In the genomic region with DNA sequence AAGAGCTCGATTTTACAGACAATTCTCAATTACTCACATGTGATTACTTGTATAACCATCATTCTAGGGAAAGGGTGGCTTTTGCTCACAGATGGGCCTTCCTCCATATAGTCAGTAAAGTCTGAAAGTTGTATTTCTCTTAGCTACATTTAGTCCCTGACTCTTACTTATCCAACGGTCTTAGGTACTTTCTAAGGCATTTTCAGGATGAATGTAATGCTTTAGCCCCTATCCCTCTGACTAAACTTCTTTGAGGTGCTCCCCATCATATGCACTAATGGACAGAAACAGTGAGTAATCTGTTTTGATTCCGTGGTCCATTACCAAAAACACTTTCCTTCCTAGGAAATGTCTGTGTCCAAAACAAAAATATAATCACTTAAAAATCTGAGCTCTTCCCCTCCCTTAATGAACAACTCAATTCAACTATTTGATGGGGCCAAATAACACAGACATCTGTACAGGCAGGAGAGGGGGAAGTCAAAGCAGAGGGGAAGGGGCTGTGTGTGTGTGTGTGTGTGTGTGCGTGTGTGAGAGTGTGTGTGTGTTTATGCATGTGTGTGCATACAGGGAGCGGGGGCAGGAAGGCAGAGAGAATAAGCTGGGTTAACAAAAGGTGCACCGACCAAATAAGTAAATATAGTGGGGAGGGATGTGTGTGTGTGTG, we compare ENCODE assay signal across 16 cellular contexts.
DNase-seq lines count a peak whose midpoint lies in the region; ATAC-seq and TF ChIP-seq lines count a peak whose summit lies in the region.
"Had no signal": no experiment of that assay in that cellular context is flagged by ENCODE, and none has a peak within 500 bp of the region (broad histone marks: within the 10 kb centered on the region; RNA-seq: fewer than 3 reads in every experiment).

No MANE protein-coding gene starts in this region.

- H3K79me1 ChIP-seq in mesenchymal stem cell (replicated peaks; ENCODE audit: low read length, poor library complexity, severe bottlenecking), result peaks cover 15% of the 10 kb centered on the region

- peak overlapping the region; percentile 6 for H3K27ac Mint-ChIP-seq in activated T-cell treated with anti-CD3 and anti-CD28 coated beads, Interleukin-2, amount 50 U/mL, for 24 hours
- H3K27ac Mint-ChIP-seq in activated T-helper 17 cell treated with anti-CD3 and anti-CD28 coated beads, Interleukin-2, amount 50 U/mL, for 72 hours, result peak overlapping the region; percentile 70

- H3K27ac ChIP-seq in HEK293 (ENCODE audit: extremely low read depth, low read depth, low read length), result no peak overlapping the region
- H3K27ac ChIP-seq in mesenchymal stem cell (ENCODE audit: low read length, poor library complexity, severe bottlenecking), result no peak overlapping the region

- H3K27me3 Mint-ChIP-seq in activated T-cell treated with anti-CD3 and anti-CD28 coated beads, Interleukin-2, amount 50 U/mL, for 24 hours, result no peaks in the 10 kb centered on the region
- H3K27me3 Mint-ChIP-seq in activated T-helper 17 cell treated with anti-CD3 and anti-CD28 coated beads, Interleukin-2, amount 50 U/mL, for 72 hours, result no peaks in the 10 kb centered on the region

- no peak overlapping the region for H3K9ac ChIP-seq in mesenchymal stem cell (ENCODE audit: low read length)

- H3K4me1 ChIP-seq in HEK293 (ENCODE audit: control insufficient read depth, insufficient read depth, low read length), result 0 out of 2 replicates have a peak, but pooled peaks cover 3% of the 10 kb centered on the region
- peaks cover 3% of the 10 kb centered on the region for H3K4me1 ChIP-seq in mesenchymal stem cell (ENCODE audit: control insufficient read depth, insufficient read depth, low read depth, low read length)

- H2BK120ac ChIP-seq in mesenchymal stem cell (ENCODE audit: low read depth, low read length), result no peak overlapping the region

- 80% methylated on average over 5 of the region's 6 CpGs for WGBS in mesenchymal stem cell

- no peaks in the 10 kb centered on the region for H3K27me3 ChIP-seq in mesenchymal stem cell (ENCODE audit: control insufficient read depth in 1 of 2, insufficient read depth in 1 of 2, low read length in 2 of 2)

- no peak for TF ChIP-seq CTCF in HEK293 (tag by site-specific recombination; IDR thresholded peaks at IDR 0.05)

- ATAC-seq in activated T-helper 17 cell treated with anti-CD3 and anti-CD28 coated beads, Interleukin-2, amount 50 U/mL, for 72 hours (replicated peaks), result peak; percentile 89
- no peak for ATAC-seq in HG02642 (IDR thresholded peaks at IDR 0.05; ENCODE audit: poor library complexity, unreplicated experiment)

- H3K36me3 ChIP-seq in HEK293 (ENCODE audit: control insufficient read depth in 2 of 2, insufficient read depth in 1 of 2, low read length in 2 of 2) (peaks cover 3 to 44% of the 10 kb centered on the region in 2 experiments; a peak in 2 of 3 replicates), mesenchymal stem cell (ENCODE audit: control insufficient read depth in 1 of 2, insufficient read depth in 2 of 2, low read depth in 1 of 2, low read length in 2 of 2) (peaks cover 6 to 74% of the 10 kb centered on the region in 2 experiments)

- no peak overlapping the region for H2AK5ac ChIP-seq in mesenchymal stem cell (ENCODE audit: low read length, severe bottlenecking)

- peak overlapping the region in 1 of 2 experiments; percentile 12 for H3K18ac ChIP-seq in mesenchymal stem cell (ENCODE audit: low read depth in 1 of 2, low read length in 2 of 2)

- no peak overlapping the region for H4K8ac ChIP-seq in mesenchymal stem cell (ENCODE audit: low read length)

- peaks cover 82% of the 10 kb centered on the region for H3K36me3 Mint-ChIP-seq in activated T-cell treated with anti-CD3 and anti-CD28 coated beads, Interleukin-2, amount 50 U/mL, for 24 hours (ENCODE audit: low read depth)
- H3K36me3 Mint-ChIP-seq in activated T-helper 17 cell treated with anti-CD3 and anti-CD28 coated beads, Interleukin-2, amount 50 U/mL, for 72 hours (ENCODE audit: low read depth), result peaks cover 91% of the 10 kb centered on the region

- H3K4me1 Mint-ChIP-seq in activated T-cell treated with anti-CD3 and anti-CD28 coated beads, Interleukin-2, amount 50 U/mL, for 24 hours (ENCODE audit: low read depth), result peaks cover 16% of the 10 kb centered on the region
- H3K4me1 Mint-ChIP-seq in activated T-helper 17 cell treated with anti-CD3 and anti-CD28 coated beads, Interleukin-2, amount 50 U/mL, for 72 hours, result peaks cover 18% of the 10 kb centered on the region
- H3K4me1 Mint-ChIP-seq: CD14-positive monocyte had no signal

- H2BK15ac ChIP-seq in mesenchymal stem cell (ENCODE audit: low read depth, poor library complexity, severe bottlenecking), result no peak overlapping the region

- no peaks in the 10 kb centered on the region for H3K9me3 Mint-ChIP-seq in activated T-cell treated with anti-CD3 and anti-CD28 coated beads, Interleukin-2, amount 50 U/mL, for 24 hours
- no peaks in the 10 kb centered on the region for H3K9me3 Mint-ChIP-seq in activated T-helper 17 cell treated with anti-CD3 and anti-CD28 coated beads, Interleukin-2, amount 50 U/mL, for 72 hours
- H3K9me3 Mint-ChIP-seq: CD14-positive monocyte had no signal

- H2BK5ac ChIP-seq in mesenchymal stem cell (ENCODE audit: low read depth, low read length, poor library complexity, severe bottlenecking), result no peak overlapping the region

- H2BK12ac ChIP-seq in mesenchymal stem cell (ENCODE audit: low read length in 2 of 2), result no peak overlapping the region

- CTCF ChIA-PET in HEK293 (lab: Yijun Ruan, JAX), result no interaction called here

- no peak for DNase-seq in activated T-cell treated with anti-CD3 and anti-CD28 coated beads, Interleukin-2, amount 50 U/mL, for 24 hours
- DNase-seq in activated T-cell treated with anti-CD3 and anti-CD28 coated beads, Interleukin-2, amount 50 U/mL, for 48 hours, result no peak
- peak; percentile 23 for DNase-seq in mesenchymal stem cell
- no peak for DNase-seq in erythroblast (lab: John Stamatoyannopoulos, UW)
- no peak for DNase-seq in putamen (ENCODE audit: low spot score)
- DNase-seq: COR-L47, DMS53, HCEC 1CT, NCI-H1048, NCI-H146, NCI-H2227 treated with DMSO at 0.1 percent for 48 hours, NCI-H524 treated with DMSO at 0.1 percent for 48 hours had no signal

- POLR2A ChIA-PET in HEK293 (lab: Yijun Ruan, JAX), result no interaction called here

- H3K4me3 ChIP-seq in HEK293 (ENCODE audit: low read depth, low read length), result no peak overlapping the region
- no peak overlapping the region for H3K4me3 ChIP-seq in mesenchymal stem cell (ENCODE audit: insufficient read depth in 1 of 2, low read depth in 1 of 2, low read length in 2 of 2)

- no peaks in the 10 kb centered on the region for H3K9me3 ChIP-seq in HEK293 (ENCODE audit: control insufficient read depth, insufficient read depth, low read depth, low read length)
- H3K9me3 ChIP-seq in mesenchymal stem cell (ENCODE audit: control insufficient read depth, low read length), result no peaks in the 10 kb centered on the region

- TF ChIP-seq POLR2A in erythroblast (IDR thresholded peaks at IDR 0.05; ENCODE audit: low read length), result no peak

- no peak overlapping the region for H3K14ac ChIP-seq in mesenchymal stem cell (ENCODE audit: low read length in 2 of 2)

- H3K4ac ChIP-seq in mesenchymal stem cell (ENCODE audit: low read depth in 1 of 2, low read length in 2 of 2), result no peak overlapping the region

- no peak overlapping the region for H3K4me2 ChIP-seq in mesenchymal stem cell (ENCODE audit: low read length, poor library complexity, severe bottlenecking)

- no peak overlapping the region for H3K23ac ChIP-seq in mesenchymal stem cell (ENCODE audit: low read length in 2 of 2)

- no peak overlapping the region for H4K91ac ChIP-seq in mesenchymal stem cell (ENCODE audit: low read length)

- no peak overlapping the region for H3K4me3 Mint-ChIP-seq in activated T-cell treated with anti-CD3 and anti-CD28 coated beads, Interleukin-2, amount 50 U/mL, for 24 hours
- H3K4me3 Mint-ChIP-seq in activated T-helper 17 cell treated with anti-CD3 and anti-CD28 coated beads, Interleukin-2, amount 50 U/mL, for 72 hours, result no peak overlapping the region
- H3K4me3 Mint-ChIP-seq: CD14-positive monocyte had no signal

- H2AFZ ChIP-seq in mesenchymal stem cell (ENCODE audit: low read depth, low read length), result no peak overlapping the region

TF ChIP-seq in HEK293, 187 proteins besides CTCF, POLR2A, EP300 and RAD21:
- TF ChIP-seq, protein P1, sequence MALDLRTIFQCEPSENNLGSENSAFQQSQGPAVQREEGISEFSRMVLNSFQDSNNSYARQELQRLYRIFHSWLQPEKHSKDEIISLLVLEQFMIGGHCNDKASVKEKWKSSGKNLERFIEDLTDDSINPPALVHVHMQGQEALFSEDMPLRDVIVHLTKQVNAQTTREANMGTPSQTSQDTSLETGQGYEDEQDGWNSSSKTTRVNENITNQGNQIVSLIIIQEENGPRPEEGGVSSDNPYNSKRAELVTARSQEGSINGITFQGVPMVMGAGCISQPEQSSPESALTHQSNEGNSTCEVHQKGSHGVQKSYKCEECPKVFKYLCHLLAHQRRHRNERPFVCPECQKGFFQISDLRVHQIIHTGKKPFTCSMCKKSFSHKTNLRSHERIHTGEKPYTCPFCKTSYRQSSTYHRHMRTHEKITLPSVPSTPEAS (tag by site-specific recombination; IDR thresholded peaks at IDR 0.05), result peak; percentile 78
- no peak for TF ChIP-seq ZNF623 (tag by site-specific recombination; IDR thresholded peaks at IDR 0.05)
- no peak for TF ChIP-seq SP2 (tag by site-specific recombination; IDR thresholded peaks at IDR 0.05)
- no peak for TF ChIP-seq ZEB2 (tag by site-specific recombination; IDR thresholded peaks at IDR 0.05)
- TF ChIP-seq ZNF585B (tag by site-specific recombination; IDR thresholded peaks at IDR 0.05), result no peak
- no peak for TF ChIP-seq KLF7 (tag by site-specific recombination; IDR thresholded peaks at IDR 0.05; ENCODE audit: borderline replicate concordance)
